Comparison of ENCODE assay signal across 22 cellular contexts in the genomic region with DNA sequence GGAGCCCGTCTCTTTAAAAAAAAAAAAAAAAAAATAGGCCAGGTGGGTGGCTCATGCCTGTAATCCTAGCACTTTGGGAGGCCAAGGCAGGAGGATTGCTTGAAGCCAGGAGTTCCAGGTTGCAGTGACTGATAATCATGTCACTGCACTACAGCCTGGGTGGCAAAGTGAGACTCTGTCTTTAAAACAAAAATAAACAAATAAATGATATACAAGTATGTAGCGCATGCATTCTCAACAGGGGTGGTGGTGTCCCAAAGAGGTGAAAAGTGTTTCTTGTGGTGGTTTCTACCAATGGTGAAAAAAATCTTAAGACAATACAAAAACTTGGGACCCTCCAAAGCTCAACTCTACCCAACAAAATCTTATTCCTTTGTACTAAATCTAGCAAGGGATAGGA. TPM values are rescaled to one million over a fixed set of nuclear protein-coding genes. Genes with fewer than 3 reads are reported as not detected.
A peak's percentile ranks its signal among the peaks of the same experiment; 100 is the strongest.
DNase-seq lines count a peak whose midpoint lies in the region; ATAC-seq and TF ChIP-seq lines count a peak whose summit lies in the region.
"Had no signal": no experiment of that assay in that cellular context is flagged by ENCODE, and none has a peak within 500 bp of the region (broad histone marks: within the 10 kb centered on the region; RNA-seq: fewer than 3 reads in every experiment).

No MANE protein-coding gene starts in this region.

- no peak for TF ChIP-seq CTCF in WTC11 (IDR thresholded peaks at IDR 0.05)
- no peak for TF ChIP-seq CTCF in glutamatergic neuron (IDR thresholded peaks at IDR 0.05; ENCODE audit: partially characterized antibody, unreplicated experiment)
- TF ChIP-seq CTCF in neural progenitor cell (IDR thresholded peaks at IDR 0.05): no peak
- TF ChIP-seq CTCF in uterus (IDR thresholded peaks at IDR 0.05): no peak
- TF ChIP-seq CTCF in gastroesophageal sphincter (IDR thresholded peaks at IDR 0.05): no peak

- peaks cover 27% of the 10 kb centered on the region for H3K36me3 Mint-ChIP-seq in WTC11
- peaks cover 5% of the 10 kb centered on the region for H3K36me3 Mint-ChIP-seq in glutamatergic neuron (ENCODE audit: unreplicated experiment)
- peaks cover 57% of the 10 kb centered on the region for H3K36me3 Mint-ChIP-seq in neural progenitor cell

- no peak for ATAC-seq in WTC11
- no peak for ATAC-seq in GM18517 (IDR thresholded peaks at IDR 0.05; ENCODE audit: unreplicated experiment)
- no peak for ATAC-seq in gastroesophageal sphincter
- ATAC-seq: A549 had no signal

- no peaks in the 10 kb centered on the region for H3K27me3 ChIP-seq in neural progenitor cell
- H3K27me3 ChIP-seq in uterus: no peaks in the 10 kb centered on the region
- H3K27me3 ChIP-seq in gastroesophageal sphincter: no peaks in the 10 kb centered on the region
- H3K27me3 ChIP-seq: BLaER1 treated with 17β-estradiol and CSF1 and Interleukin-3, amounts not matched to agents 10 nM and 100 nM; MG63 had no signal

- DNase-seq in WTC11 (ENCODE audit: low spot score): no peak
- no peak for DNase-seq in glutamatergic neuron
- no peak for DNase-seq in neural progenitor cell (ENCODE audit: low spot score)
- no peak for DNase-seq in uterus
- DNase-seq in stimulated activated CD4-positive, alpha-beta T cell treated with anti-CD3 and anti-CD28 coated beads, Interleukin-4, amount 100 ng/mL, for 1 hour: no peak
- DNase-seq: AML-193; CD4-positive, alpha-beta T cell; HCEC 1CT; IMR-90; KG1; MG63; NCI-H1105 treated with DMSO at 0.1 percent for 48 hours; NCI-H146; NCI-H2029; NCI-H2227 treated with DMSO at 0.1 percent for 48 hours; NCI-H526 treated with DMSO at 0.1 percent for 48 hours; Right ventricle myocardium superior; RPMI8226 had no signal

- H3K4me3 ChIP-seq in neural progenitor cell: no peak overlapping the region
- H3K4me3 ChIP-seq in uterus: no peak overlapping the region
- no peak overlapping the region for H3K4me3 ChIP-seq in gastroesophageal sphincter
- H3K4me3 ChIP-seq: A549; BLaER1 treated with 17β-estradiol and CSF1 and Interleukin-3, amounts not matched to agents 10 nM and 100 nM; MG63 had no signal

- no peak for TF ChIP-seq EP300 in gastroesophageal sphincter (IDR thresholded peaks at IDR 0.05)

- no peaks in the 10 kb centered on the region for H3K9me3 ChIP-seq in neural progenitor cell (ENCODE audit: low read depth)
- no peaks in the 10 kb centered on the region for H3K9me3 ChIP-seq in uterus
- H3K9me3 ChIP-seq in gastroesophageal sphincter: no peaks in the 10 kb centered on the region
- H3K9me3 ChIP-seq: A549, MG63 had no signal

- H3K4me1 Mint-ChIP-seq in WTC11 (peaks cover 68% of the 10 kb centered on the region), glutamatergic neuron (ENCODE audit: low read depth, unreplicated experiment) (peaks cover 34% of the 10 kb centered on the region), neural progenitor cell (peaks cover 26% of the 10 kb centered on the region)

- 22% methylated on average over 1 of the region's 2 CpGs; no CpG with 5 or more reads in 1 of the 2 donors for WGBS in gastroesophageal sphincter (ENCODE audit: low coverage in 1 of 2), 2 donors

- H3K27ac Mint-ChIP-seq in WTC11 (peak overlapping the region; percentile 86), glutamatergic neuron (ENCODE audit: unreplicated experiment) (peak overlapping the region; percentile 44), neural progenitor cell (peak overlapping the region; percentile 51)
- H3K27ac Mint-ChIP-seq: CD4-positive, alpha-beta T cell had no signal

- intact Hi-C loops in uterus (cut with DNase I; ENCODE audit: low total_unique reads): no loop called here

- H3K4me2 ChIP-seq in neural progenitor cell: peak overlapping the region; percentile 15
- H3K4me2 ChIP-seq: A549; BLaER1 treated with 17β-estradiol and CSF1 and Interleukin-3, amounts not matched to agents 10 nM and 100 nM had no signal

- peaks cover 100% of the 10 kb centered on the region for H4K20me1 ChIP-seq in neural progenitor cell (ENCODE audit: low read depth)

- CTCF ChIA-PET in WTC11 (lab: Charles Lee): interaction anchor here (0.6 to 2.5 kb wide), 6 partner anchors 18 to 325 kb away, joined by 3 to 17 read pairs (median 4); partner anchors contain the start of genes CNN3 and RWDD3

- H3K9me3 Mint-ChIP-seq in WTC11 (no peaks in the 10 kb centered on the region), glutamatergic neuron (ENCODE audit: unreplicated experiment) (peaks cover 10% of the 10 kb centered on the region), neural progenitor cell (peaks cover 31% of the 10 kb centered on the region)
- H3K9me3 Mint-ChIP-seq: CD4-positive, alpha-beta T cell had no signal

- 0 out of 2 replicates have a peak overlapping the region, but pooled peaks have one; percentile 31 for H3K4me3 Mint-ChIP-seq in WTC11
- H3K4me3 Mint-ChIP-seq in glutamatergic neuron (ENCODE audit: unreplicated experiment): peak overlapping the region; percentile 21
- no peak overlapping the region for H3K4me3 Mint-ChIP-seq in neural progenitor cell
- H3K4me3 Mint-ChIP-seq: CD4-positive, alpha-beta T cell had no signal

- TF ChIP-seq POLR2A in uterus (IDR thresholded peaks at IDR 0.05): no peak
- no peak for TF ChIP-seq POLR2A in gastroesophageal sphincter (IDR thresholded peaks at IDR 0.05)

- no peaks in the 10 kb centered on the region for H3K27me3 Mint-ChIP-seq in WTC11 (ENCODE audit: low read depth)
- peaks cover 2% of the 10 kb centered on the region for H3K27me3 Mint-ChIP-seq in glutamatergic neuron (ENCODE audit: unreplicated experiment)
- peaks cover 2% of the 10 kb centered on the region for H3K27me3 Mint-ChIP-seq in neural progenitor cell (ENCODE audit: insufficient read depth, low read depth)

- H3K27ac ChIP-seq in neural progenitor cell (no peak overlapping the region), uterus (peak overlapping the region; percentile 25 to 62), gastroesophageal sphincter (no peak overlapping the region)
- H3K27ac ChIP-seq: A549; BLaER1 treated with 17β-estradiol and CSF1 and Interleukin-3, amounts not matched to agents 10 nM and 100 nM had no signal

- no peak overlapping the region for H3K9ac ChIP-seq in neural progenitor cell
- H3K9ac ChIP-seq: BLaER1 treated with 17β-estradiol and CSF1 and Interleukin-3, amounts not matched to agents 10 nM and 100 nM had no signal

- POLR2A ChIA-PET in WTC11 (lab: Charles Lee): interaction anchor here (0.7 to 1.3 kb wide), 3 partner anchors 11 to 22 kb away, joined by 3 to 4 read pairs (median 3); no protein-coding TSS in a partner anchor

- H3K36me3 ChIP-seq in neural progenitor cell (peaks cover under 1% of the 10 kb centered on the region), uterus (no peaks in the 10 kb centered on the region), gastroesophageal sphincter (peaks cover 0 to 3% of the 10 kb centered on the region in 2 donors)

- H3K4me1 ChIP-seq in neural progenitor cell (peaks cover 27% of the 10 kb centered on the region), uterus (peaks cover 0 to 6% of the 10 kb centered on the region in 2 donors), gastroesophageal sphincter (peaks cover 0 to 99% (median 21%) of the 10 kb centered on the region in 3 donors)
- H3K4me1 ChIP-seq: BLaER1 treated with 17β-estradiol and CSF1 and Interleukin-3, amounts not matched to agents 10 nM and 100 nM had no signal

- H3F3A ChIP-seq in neural progenitor cell (ENCODE audit: low read depth): peaks cover 19% of the 10 kb centered on the region

- H2AFZ ChIP-seq in neural progenitor cell (replicated peaks): no peak overlapping the region

- peaks cover 100% of the 10 kb centered on the region for H3K79me2 ChIP-seq in neural progenitor cell (ENCODE audit: low read depth)

TF ChIP-seq in WTC11, 78 proteins besides CTCF, POLR2A, EP300 and RAD21:
- TF ChIP-seq, protein P1, sequence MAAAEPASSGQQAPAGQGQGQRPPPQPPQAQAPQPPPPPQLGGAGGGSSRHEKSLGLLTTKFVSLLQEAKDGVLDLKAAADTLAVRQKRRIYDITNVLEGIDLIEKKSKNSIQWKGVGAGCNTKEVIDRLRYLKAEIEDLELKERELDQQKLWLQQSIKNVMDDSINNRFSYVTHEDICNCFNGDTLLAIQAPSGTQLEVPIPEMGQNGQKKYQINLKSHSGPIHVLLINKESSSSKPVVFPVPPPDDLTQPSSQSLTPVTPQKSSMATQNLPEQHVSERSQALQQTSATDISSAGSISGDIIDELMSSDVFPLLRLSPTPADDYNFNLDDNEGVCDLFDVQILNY (CRISPR knock-in tag; IDR thresholded peaks at IDR 0.05): no peak
TF ChIP-seq in WTC11: peak in this region for 0.

RNA-seq across cellular contexts. Expression of gene CNN3, which starts 17.9 kb away (rescaled TPM):
- total RNA-seq in WTC11 (2021) (183 to 187 TPM (median 185 TPM) in 3 replicates), glutamatergic neuron (ENCODE audit: unreplicated experiment) (383 TPM), neural progenitor cell (ENCODE audit: low replicate concordance) (477 and 644 TPM in 2 replicates), uterus (100 to 1,000 TPM; 334 to 604 (median 452) TPM), gastroesophageal sphincter (100 to 1,000 TPM; 145 to 292 (median 217) TPM)

Comparison
In these comparisons a context has a peak if more than half of its experiments do, and no peak if none do; other contexts are left out.
1. H3K27ac ChIP-seq: peak in uterus (2 of 2); none in neural progenitor cell (single experiment) and gastroesophageal sphincter (0 of 4).
2. Peak in every context shown above with its lines, with median percentiles within 50 percentile points of each other: H3K27ac Mint-ChIP-seq.